8 cellular contexts compared by ENCODE assay signal in the genomic region with DNA sequence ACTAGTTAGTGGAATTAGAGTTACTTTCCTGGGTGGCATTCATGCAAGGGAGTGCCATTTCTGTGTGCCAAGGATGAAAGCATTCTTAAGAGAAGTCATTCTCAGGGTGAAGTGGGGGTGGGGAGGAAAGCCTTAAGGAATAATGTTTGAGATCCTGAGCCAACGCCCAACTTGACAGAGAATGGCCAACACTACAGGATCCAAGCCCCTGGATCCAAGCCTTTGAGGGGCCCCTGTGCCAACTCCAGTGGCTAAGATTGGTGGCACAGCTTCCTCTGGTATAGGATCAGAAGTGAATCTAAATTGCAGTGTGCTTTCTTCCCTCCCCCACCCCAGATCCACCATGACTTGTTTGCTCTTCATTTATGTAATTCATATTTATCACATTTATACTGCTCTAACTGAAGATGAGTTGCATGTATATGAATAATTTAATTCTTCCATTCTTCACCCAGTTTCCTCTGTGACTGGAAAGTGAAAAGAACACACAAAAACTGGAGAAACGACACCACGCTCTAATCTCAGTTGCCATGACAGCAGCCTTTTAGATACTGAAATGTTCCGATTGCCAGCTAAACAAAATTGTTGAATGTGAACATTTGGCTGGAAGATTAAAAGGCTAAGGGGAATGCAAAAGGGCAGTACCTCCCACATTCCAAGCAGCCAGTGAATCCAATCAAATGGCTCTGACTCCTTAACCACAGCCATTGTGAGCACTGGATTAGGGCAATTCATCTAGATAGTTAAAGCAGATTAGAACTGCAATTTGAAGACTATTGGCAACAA. TPM values are rescaled to one million over a fixed set of nuclear protein-coding genes. Genes with fewer than 3 reads are reported as not detected.
DNase-seq lines count a peak whose midpoint lies in the region; ATAC-seq, FAIRE-seq and TF ChIP-seq lines count a peak whose summit lies in the region.

No MANE protein-coding gene starts in this region.

- H3K36me3 ChIP-seq in kidney (ENCODE audit: control insufficient read depth in 1 of 2, insufficient read depth in 2 of 2, low read length in 2 of 2): no peaks in the 10 kb centered on the region

- peak overlapping the region; percentile 71 for H3K4me3 ChIP-seq in astrocyte of the cerebellum (ENCODE audit: low read depth, low read length)
- peak overlapping the region; percentile 62 to 90 for H3K4me3 ChIP-seq in kidney (ENCODE audit: low read length in 2 of 2)

- DNase-seq in AG08395 (ENCODE audit: low spot score) (peak; percentile 80), HT1080 (ENCODE audit: low read depth) (peak; percentile 54), astrocyte of the cerebellum (ENCODE audit: low read depth) (peak; percentile 93), kidney (no peak), globus pallidus (ENCODE audit: low spot score) (no peak), NOMO-1 (lab: John Stamatoyannopoulos, UW; ENCODE audit: unreplicated experiment in 2 of 2) (no peak)
- no peak for DNase-seq in activated CD4-positive, CD25-positive, alpha-beta regulatory T cell treated with anti-CD3 and anti-CD28 coated beads, Interleukin-2, amount 50 U/mL, for 72 hours

- TF ChIP-seq CTCF in astrocyte of the cerebellum (IDR thresholded peaks at IDR 0.05; ENCODE audit: low read depth, low read length, missing control alignments): no peak
- no peak for TF ChIP-seq CTCF in kidney (IDR thresholded peaks at IDR 0.05; ENCODE audit: borderline replicate concordance, extremely low read depth, insufficient read depth)

- peaks cover 25 to 36% of the 10 kb centered on the region in 2 donors for H3K4me1 ChIP-seq in kidney (ENCODE audit: control insufficient read depth in 1 of 2, insufficient read depth in 1 of 2, low read depth in 1 of 2, low read length in 2 of 2)

- peak overlapping the region; percentile 88 to 89 for H3K27ac ChIP-seq in kidney (ENCODE audit: low read depth in 2 of 2, low read length in 2 of 2)

- peak overlapping the region in 1 of 2 donors; percentile 74 for H3K9ac ChIP-seq in kidney (ENCODE audit: low read length in 2 of 2)

- no peaks in the 10 kb centered on the region for H3K9me3 ChIP-seq in kidney (ENCODE audit: control insufficient read depth in 1 of 2, low read length in 2 of 2)

- no peak for ATAC-seq in HG02884 (IDR thresholded peaks at IDR 0.05; ENCODE audit: unreplicated experiment)

- intact Hi-C loops in kidney (cut with DNase I): no loop called here

- peak; percentile 84 for FAIRE-seq in kidney (lab: Jason Lieb, UNC)

- in situ Hi-C loops in astrocyte of the cerebellum (cut with HindIII; ENCODE audit: low sequenced_read_pairs): loop anchor here (5.0 kb wide), 1 partner anchor 85 kb away; no protein-coding TSS in a partner anchor

RNA-seq across cellular contexts. Expression of a gene that starts 4.5 kb away (rescaled TPM):
- total RNA-seq in HT1080 (2014; rRNA removed; shearing (Covaris generic)): 0.70 and 0.96 TPM in 2 replicates
- 0.56 and 1.2 TPM in 2 replicates for polyA plus RNA-seq in HT1080 (2015; cell fraction: cytosol; rRNA removed)
- 2.0 and 2.1 TPM in 2 replicates for polyA plus RNA-seq in HT1080 (2015; cell fraction: nucleus; rRNA removed)
- total RNA-seq in kidney: 35.8 TPM
- 5.9 TPM for polyA plus RNA-seq in kidney (ENCODE audit: insufficient read depth, low read depth, low replicate concordance)

Comparison
In these comparisons a context has a peak if more than half of its experiments do, and no peak if none do; other contexts are left out.
1. DNase-seq: peak in AG08395 (single experiment), HT1080 (single experiment) and astrocyte of the cerebellum (single experiment); none in kidney (single experiment), globus pallidus (single experiment), NOMO-1 (0 of 2) and activated CD4-positive, CD25-positive, alpha-beta regulatory T cell treated with anti-CD3 and anti-CD28 coated beads, Interleukin-2, amount 50 U/mL, for 72 hours (single experiment).
2. RNA of a gene that starts 4.5 kb away (total RNA-seq): 35.8 TPM in kidney (single experiment); 0.70 to 0.96 TPM in HT1080; every median in the first group is over 10 times any median in the second.